Comparison of ENCODE assay signal across 9 cellular contexts in genomic region chr2:19538411-19538963, GRCh38.
A peak's percentile ranks its signal among the peaks of the same experiment; 100 is the strongest.
DNase-seq lines count a peak whose midpoint lies in the region; ATAC-seq and TF ChIP-seq lines count a peak whose summit lies in the region.
"Had no signal": no experiment of that assay in that cellular context is flagged by ENCODE, and none has a peak within 500 bp of the region (broad histone marks: within the 10 kb centered on the region; RNA-seq: fewer than 3 reads in every experiment).

No MANE protein-coding gene starts in this region.

- H3K4me3 ChIP-seq in fibroblast of the aortic adventitia (ENCODE audit: low read depth, low read length), result no peak overlapping the region

- H3K27ac ChIP-seq in RWPE1, result peak overlapping the region; percentile 40; the same call in 1 of the 2 replicates

- intact Hi-C loops in sciatic nerve (cut with DNase I), result no loop called here

- TF ChIP-seq CTCF in RWPE1 (conservative IDR thresholded peaks at IDR 0.05; ENCODE audit: low read depth), result no peak
- no peak for TF ChIP-seq CTCF in fibroblast of the aortic adventitia (IDR thresholded peaks at IDR 0.05; ENCODE audit: insufficient read depth, low read length)

- peak; percentile 89 for DNase-seq in RWPE1 (ENCODE audit: low spot score)
- peak; percentile 95 for DNase-seq in fibroblast of the aortic adventitia (ENCODE audit: low read depth)
- DNase-seq in sciatic nerve (ENCODE audit: low spot score), result no peak
- DNase-seq in activated T-cell treated with anti-CD3 and anti-CD28 coated beads, Interleukin-2, amount 50 U/mL, for 48 hours, result no peak
- DNase-seq in SHP77 (lab: John Stamatoyannopoulos, UW), result no peak
- no peak for DNase-seq in iPS-NIHi11 (ENCODE audit: low spot score)
- DNase-seq in activated CD8-positive, alpha-beta memory T cell treated with anti-CD3 and anti-CD28 coated beads, Interleukin-2, amount 50 U/mL, for 4 hours, result no peak
- DNase-seq: NCI-H748 treated with DMSO at 0.1 percent for 48 hours had no signal

- ATAC-seq in GM19463 (IDR thresholded peaks at IDR 0.05; ENCODE audit: unreplicated experiment) (peak; percentile 39), sciatic nerve (peak; percentile 89)

- POLR2A ChIA-PET in RWPE1 (lab: Yijun Ruan, JAX; ENCODE audit: low non-redundant PET), result no interaction called here

- CTCF ChIA-PET in RWPE1 (lab: Yijun Ruan, JAX), result interaction anchor here (0.6 kb wide), 1 partner anchor 14 kb away, joined by 4 read pairs; no protein-coding TSS in a partner anchor

Comparison
In these comparisons a context has a peak if more than half of its experiments do, and no peak if none do; other contexts are left out.
1. DNase-seq: peak in RWPE1 (single experiment) and fibroblast of the aortic adventitia (single experiment); none in sciatic nerve (single experiment), activated T-cell treated with anti-CD3 and anti-CD28 coated beads, Interleukin-2, amount 50 U/mL, for 48 hours (0 of 2), SHP77 (0 of 2), iPS-NIHi11 (single experiment) and activated CD8-positive, alpha-beta memory T cell treated with anti-CD3 and anti-CD28 coated beads, Interleukin-2, amount 50 U/mL, for 4 hours (single experiment).